22 cellular contexts compared by ENCODE assay signal in the genomic region with DNA sequence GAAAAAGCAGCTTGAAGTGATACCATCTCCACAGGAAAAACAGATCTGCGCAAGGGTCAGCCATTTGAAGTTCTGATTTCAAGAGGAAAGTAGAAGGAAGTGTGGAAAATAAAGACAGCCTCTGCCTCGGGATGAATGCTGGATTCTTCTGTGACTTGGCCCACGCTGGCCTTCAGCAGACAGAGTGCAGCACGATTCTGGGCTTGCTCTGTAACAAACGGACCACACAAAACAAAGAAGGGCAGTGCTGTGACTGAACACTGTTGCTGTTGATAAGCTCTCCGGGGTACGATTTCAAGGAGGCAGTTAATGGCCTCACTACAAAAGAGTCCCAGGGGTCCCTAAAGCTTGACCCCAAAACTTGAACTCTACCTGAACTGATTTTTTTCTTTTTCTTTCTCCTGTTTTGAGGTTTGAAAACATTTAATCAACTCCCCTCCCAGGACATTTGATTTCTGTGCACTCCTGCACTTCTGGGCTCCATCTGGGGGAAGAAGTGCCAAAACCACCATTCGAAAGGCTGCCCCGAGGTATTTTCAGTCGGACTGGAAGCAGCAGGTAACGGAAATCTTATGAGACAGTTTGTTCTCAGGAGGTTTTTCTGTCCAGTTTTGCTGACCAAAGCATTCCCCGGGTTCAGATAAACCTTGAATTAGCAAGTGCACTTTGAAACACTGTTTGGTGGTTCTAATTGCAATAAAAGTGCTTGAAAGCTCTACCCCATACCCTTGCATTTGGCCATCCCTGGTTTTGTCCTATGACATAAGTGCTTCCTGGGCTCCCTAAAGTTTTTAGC.
DNase-seq lines count a peak whose midpoint lies in the region; ATAC-seq and TF ChIP-seq lines count a peak whose summit lies in the region.
"Had no signal": no experiment of that assay in that cellular context is flagged by ENCODE, and none has a peak within 500 bp of the region (broad histone marks: within the 10 kb centered on the region; RNA-seq: fewer than 3 reads in every experiment).

No MANE protein-coding gene starts in this region.

- H3K9me3 ChIP-seq in IMR-90 (ENCODE audit: control insufficient read depth, insufficient read depth, low read length), result no peaks in the 10 kb centered on the region
- H3K9me3 ChIP-seq in mammary epithelial cell (replicated peaks; ENCODE audit: insufficient read depth, low read length), result no peaks in the 10 kb centered on the region
- H3K9me3 ChIP-seq in testis, result no peaks in the 10 kb centered on the region
- no peaks in the 10 kb centered on the region for H3K9me3 ChIP-seq in A673 (ENCODE audit: low read depth, low read length, poor library complexity, severe bottlenecking)
- H3K9me3 ChIP-seq: HAP-1, suprapubic skin, uterus had no signal

- H3K79me2 ChIP-seq in mammary epithelial cell (ENCODE audit: insufficient read depth, low read length), result no peaks in the 10 kb centered on the region

- dilution Hi-C loops in IMR-90 (cut with HindIII; ENCODE audit: low sequenced_read_pairs, unreplicated experiment) (no loop called here), mammary epithelial cell (cut with HindIII; ENCODE audit: low sequenced_read_pairs) (no loop called here)

- no peak for TF ChIP-seq RAD21 in IMR-90 (IDR thresholded peaks at IDR 0.05; ENCODE audit: low read length)

- no peak overlapping the region for H3K23ac ChIP-seq in IMR-90 (ENCODE audit: low read depth, low read length)

- no peak overlapping the region for H3K27ac ChIP-seq in IMR-90 (ENCODE audit: insufficient read depth, low read length)
- no peak overlapping the region for H3K27ac ChIP-seq in mammary epithelial cell (ENCODE audit: insufficient read depth, low read depth, low read length)
- H3K27ac ChIP-seq in testis, result no peak overlapping the region
- H3K27ac ChIP-seq in A673 (ENCODE audit: low read depth, low read length, poor library complexity, severe bottlenecking), result no peak overlapping the region
- H3K27ac ChIP-seq: BLaER1 treated with 17β-estradiol and CSF1 and Interleukin-3, amounts not matched to agents 10 nM and 100 nM; suprapubic skin; uterus had no signal

- no peak overlapping the region for H2BK120ac ChIP-seq in IMR-90 (ENCODE audit: low read depth, low read length)

- CTCF ChIA-PET in IMR-90 (lab: Yijun Ruan, JAX) (no interaction called here), mammary epithelial cell (lab: Charles Lee; ENCODE audit: low non-redundant PET) (no interaction called here), A673 (lab: Charles Lee) (no interaction called here)

- 72% methylated on average over 8 of the region's 12 CpGs; no CpG with 5 or more reads in 1 of the 2 experiments for WGBS in IMR-90 (ENCODE audit: extremely low coverage in 2 of 2, insufficient read length in 1 of 2), 2 experiments
- 31% methylated on average over 12 of the region's 12 CpGs for WGBS in mammary epithelial cell (ENCODE audit: low coverage, missing lambda C conversion rate)
- WGBS in testis, 2 donors, result 38 to 57% methylated on average over 12 of the region's 12 CpGs

- H3K4me1 ChIP-seq in IMR-90 (ENCODE audit: control insufficient read depth, insufficient read depth, low read length), result no peaks in the 10 kb centered on the region
- no peaks in the 10 kb centered on the region for H3K4me1 ChIP-seq in mammary epithelial cell (ENCODE audit: insufficient read depth, low read length)
- no peaks in the 10 kb centered on the region for H3K4me1 ChIP-seq in testis
- H3K4me1 ChIP-seq in A673 (ENCODE audit: insufficient read depth, low read length, poor library complexity, severe bottlenecking), result no peaks in the 10 kb centered on the region
- H3K4me1 ChIP-seq: BLaER1 treated with 17β-estradiol and CSF1 and Interleukin-3, amounts not matched to agents 10 nM and 100 nM; HAP-1; suprapubic skin; uterus had no signal

- H3K4me3 ChIP-seq in IMR-90 (ENCODE audit: insufficient read depth, low read depth, low read length), result no peak overlapping the region
- no peak overlapping the region for H3K4me3 ChIP-seq in mammary epithelial cell (replicated peaks in 1 of 3; ENCODE audit: insufficient read depth in 1 of 3, low read depth in 2 of 3, low read length in 3 of 3)
- H3K4me3 ChIP-seq in testis, result no peak overlapping the region
- no peak overlapping the region for H3K4me3 ChIP-seq in A673 (ENCODE audit: low read depth, low read length, poor library complexity, severe bottlenecking)
- H3K4me3 ChIP-seq: BLaER1 treated with 17β-estradiol and CSF1 and Interleukin-3, amounts not matched to agents 10 nM and 100 nM; HAP-1; suprapubic skin; uterus had no signal

- H3K27me3 ChIP-seq in IMR-90 (ENCODE audit: control insufficient read depth, insufficient read depth, low read length), result peaks cover 10% of the 10 kb centered on the region
- H3K27me3 ChIP-seq in mammary epithelial cell (ENCODE audit: insufficient read depth, low read length), result no peaks in the 10 kb centered on the region
- no peaks in the 10 kb centered on the region for H3K27me3 ChIP-seq in testis
- no peaks in the 10 kb centered on the region for H3K27me3 ChIP-seq in A673 (replicated peaks; ENCODE audit: insufficient read depth, low read depth, low read length, poor library complexity)
- H3K27me3 ChIP-seq: BLaER1 treated with 17β-estradiol and CSF1 and Interleukin-3, amounts not matched to agents 10 nM and 100 nM; suprapubic skin; uterus had no signal

- H3K4me2 ChIP-seq in IMR-90 (ENCODE audit: low read depth, low read length), result no peak overlapping the region
- no peak overlapping the region for H3K4me2 ChIP-seq in mammary epithelial cell (ENCODE audit: insufficient read depth, low read depth, low read length)
- H3K4me2 ChIP-seq: BLaER1 treated with 17β-estradiol and CSF1 and Interleukin-3, amounts not matched to agents 10 nM and 100 nM had no signal

- no peaks in the 10 kb centered on the region for H3K79me1 ChIP-seq in IMR-90 (ENCODE audit: low read depth in 1 of 2, low read length in 2 of 2)

- BruUV-seq in IMR-90 (replicated peaks; lab: Mats Ljungman, UMichigan), result no TSS peak
- no TSS peak for BruUV-seq in mammary epithelial cell (replicated peaks; lab: Mats Ljungman, UMichigan)
- no TSS peak for BruUV-seq in A673 (replicated peaks; lab: Mats Ljungman, UMichigan)

- no peak overlapping the region for H2BK15ac ChIP-seq in IMR-90 (ENCODE audit: low read depth, low read length)

- TF ChIP-seq POLR2A in IMR-90 (IDR thresholded peaks at IDR 0.05; ENCODE audit: low read depth, low read length) (no peak), testis (IDR thresholded peaks at IDR 0.05) (no peak)

- DNase-seq in IMR-90 (no peak), mammary epithelial cell (no peak), midbrain (lab: John Stamatoyannopoulos, UW) (peak; percentile 1), testis (peak; percentile 34), kidney tubule cell (ENCODE audit: low spot score) (no peak), A673 (ENCODE audit: low spot score) (no peak), NCI-H2227 treated with DMSO at 0.1 percent for 48 hours (lab: John Stamatoyannopoulos, UW) (no peak)
- DNase-seq: activated CD4-positive, alpha-beta T cell treated with anti-CD3 and anti-CD28 coated beads, Interleukin-2, amount 10 ng/mL, durations not matched to agents 24 days and 14 days; amniotic stem cell; effector CD4-positive, alpha-beta T cell; EL; Kasumi-1; left cardiac atrium; NCI-H1436 treated with DMSO at 0.1 percent for 48 hours; NCI-H510A; small intestine; stimulated activated naive CD4-positive, alpha-beta T cell treated with Interleukin-2 at 50 U/mL for 16 hours; T-cell; uterus had no signal

- no peaks in the 10 kb centered on the region for H3K9me1 ChIP-seq in IMR-90 (ENCODE audit: insufficient read depth, low read length)

- no peak overlapping the region for H2BK20ac ChIP-seq in IMR-90 (ENCODE audit: low read depth, low read length)

- H3K4ac ChIP-seq in IMR-90 (ENCODE audit: low read depth, low read length), result no peak overlapping the region

- H2AK5ac ChIP-seq in IMR-90 (ENCODE audit: low read depth, low read length), result no peak overlapping the region

- POLR2A ChIA-PET in IMR-90 (lab: Charles Lee; ENCODE audit: unreplicated experiment), result no interaction called here
- POLR2A ChIA-PET in A673 (lab: Charles Lee; ENCODE audit: low non-redundant PET), result no interaction called here

- H3K9ac ChIP-seq in IMR-90 (ENCODE audit: low read depth, low read length), result no peak overlapping the region
- H3K9ac ChIP-seq in mammary epithelial cell (ENCODE audit: insufficient read depth, low read length), result no peak overlapping the region
- H3K9ac ChIP-seq: BLaER1 treated with 17β-estradiol and CSF1 and Interleukin-3, amounts not matched to agents 10 nM and 100 nM had no signal

- intact Hi-C loops in IMR-90 (cut with micrococcal nuclease), result no loop called here
- intact Hi-C loops in mammary epithelial cell (cut with micrococcal nuclease), result no loop called here
- intact Hi-C loops in testis (cut with DNase I; ENCODE audit: low total_unique reads), result no loop called here
- intact Hi-C loops in A673 (cut with micrococcal nuclease; ENCODE audit: unreplicated experiment), result no loop called here

- no peak overlapping the region for H3K18ac ChIP-seq in IMR-90 (ENCODE audit: low read depth, low read length)

- H4K20me1 ChIP-seq in IMR-90 (ENCODE audit: insufficient read depth, low read length), result no peaks in the 10 kb centered on the region
- H4K20me1 ChIP-seq in mammary epithelial cell (ENCODE audit: insufficient read depth, low read length), result no peaks in the 10 kb centered on the region
- H4K20me1 ChIP-seq: BLaER1 treated with 17β-estradiol and CSF1 and Interleukin-3, amounts not matched to agents 10 nM and 100 nM had no signal

- in situ Hi-C loops in IMR-90 (cut with MboI; ENCODE audit: low sequenced_read_pairs), result no loop called here
- in situ Hi-C loops in mammary epithelial cell (cut with MboI; ENCODE audit: low sequenced_read_pairs in 2 of 2), result no loop called here

- H2BK5ac ChIP-seq in IMR-90 (ENCODE audit: low read depth, low read length, poor library complexity, severe bottlenecking), result no peak overlapping the region

- no peak for ATAC-seq in IMR-90 (ENCODE audit: low read depth)
- ATAC-seq: T-cell had no signal

- no peak overlapping the region for H4K5ac ChIP-seq in IMR-90 (ENCODE audit: low read depth, low read length)

- H3K36me3 ChIP-seq in IMR-90 (ENCODE audit: control insufficient read depth, insufficient read depth, low read length) (no peaks in the 10 kb centered on the region), mammary epithelial cell (ENCODE audit: insufficient read depth, low read length) (no peaks in the 10 kb centered on the region), testis (ENCODE audit: low read depth, missing control alignments) (no peaks in the 10 kb centered on the region), A673 (ENCODE audit: insufficient read depth, low read length, poor library complexity, severe bottlenecking) (no peaks in the 10 kb centered on the region)
- H3K36me3 ChIP-seq: BLaER1 treated with 17β-estradiol and CSF1 and Interleukin-3, amounts not matched to agents 10 nM and 100 nM; HAP-1; suprapubic skin; uterus had no signal

- H2AK9ac ChIP-seq in IMR-90 (replicated peaks; ENCODE audit: low read depth, low read length, poor library complexity), result no peak overlapping the region

- TF ChIP-seq CTCF in IMR-90 (conservative IDR thresholded peaks at IDR 0.05; ENCODE audit: low read depth, low read length) (no peak), mammary epithelial cell (conservative IDR thresholded peaks at IDR 0.05 in 1 of 2, IDR thresholded peaks at IDR 0.05 in 1 of 2; ENCODE audit: extremely low read depth in 1 of 2, insufficient read depth in 1 of 2, low read depth in 1 of 2, low read length in 2 of 2) (no peak), testis (IDR thresholded peaks at IDR 0.05) (no peak), A673 (conservative IDR thresholded peaks at IDR 0.05; ENCODE audit: low read depth, low read length) (no peak)

- H3K14ac ChIP-seq in IMR-90 (replicated peaks; ENCODE audit: low read depth, low read length), result no peak overlapping the region

- no peak overlapping the region for H4K8ac ChIP-seq in IMR-90 (ENCODE audit: low read depth in 2 of 2, low read length in 2 of 2)

- H2AFZ ChIP-seq in IMR-90 (replicated peaks; ENCODE audit: low read length, poor library complexity), result no peak overlapping the region
- H2AFZ ChIP-seq in mammary epithelial cell (ENCODE audit: low read depth, low read length), result peak overlapping the region; percentile 69

- H4K91ac ChIP-seq in IMR-90 (ENCODE audit: insufficient read depth, low read depth, low read length), result no peak overlapping the region

- H3K56ac ChIP-seq in IMR-90 (ENCODE audit: extremely low read depth, insufficient read depth, low read length), result no peak overlapping the region

Comparison
In these comparisons a context has a peak if more than half of its experiments do, and no peak if none do; other contexts are left out.
1. DNase-seq: peak in midbrain (single experiment) and testis (single experiment); none in IMR-90 (single experiment), mammary epithelial cell (single experiment), kidney tubule cell (single experiment), A673 (single experiment) and NCI-H2227 treated with DMSO at 0.1 percent for 48 hours (single experiment).